Comparison of ENCODE assay signal across 16 cellular contexts in the genomic region with DNA sequence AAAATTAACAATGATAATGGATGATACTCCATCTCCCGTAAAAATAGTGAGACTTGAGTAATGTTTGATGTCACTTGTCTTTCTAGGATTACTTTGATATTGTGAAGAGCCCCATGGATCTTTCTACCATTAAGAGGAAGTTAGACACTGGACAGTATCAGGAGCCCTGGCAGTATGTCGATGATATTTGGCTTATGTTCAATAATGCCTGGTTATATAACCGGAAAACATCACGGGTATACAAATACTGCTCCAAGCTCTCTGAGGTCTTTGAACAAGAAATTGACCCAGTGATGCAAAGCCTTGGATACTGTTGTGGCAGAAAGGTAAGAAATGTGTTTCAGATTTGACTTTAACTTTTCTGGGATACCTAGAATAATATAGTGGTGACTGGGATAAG.
"Had no signal": no experiment of that assay in that cellular context is flagged by ENCODE, and none has a peak within 500 bp of the region (broad histone marks: within the 10 kb centered on the region; RNA-seq: fewer than 3 reads in every experiment).

No MANE protein-coding gene starts in this region.

- H3K4me1 Mint-ChIP-seq: endodermal cell, nephron progenitor cell had no signal

- H3K4me1 ChIP-seq: colonic mucosa, foreskin keratinocyte, tibial artery, upper lobe of right lung, vagina had no signal

- H3K27ac ChIP-seq: colonic mucosa, foreskin keratinocyte, tibial artery, upper lobe of right lung, vagina had no signal

- H3K27me3 ChIP-seq: colonic mucosa, foreskin keratinocyte, tibial artery, upper lobe of right lung, vagina had no signal

- H3K27ac Mint-ChIP-seq: endodermal cell, nephron progenitor cell had no signal

- H3K4me3 Mint-ChIP-seq: endodermal cell; naive thymus-derived CD4-positive, alpha-beta T cell; nephron progenitor cell had no signal

- DNase-seq: colonic mucosa; effector CD4-positive, alpha-beta T cell; endodermal cell; erythroblast; foreskin keratinocyte; kidney; left cardiac atrium; mammary epithelial cell; naive thymus-derived CD4-positive, alpha-beta T cell; nephron progenitor cell; stimulated activated CD4-positive, alpha-beta T cell treated with anti-CD3 and anti-CD28 coated beads, Interleukin-2, amount 100 ng/mL, for 48 hours; stimulated activated naive CD8-positive, alpha-beta T cell treated with anti-CD3 and anti-CD28 coated beads, Interleukin-15, Interleukin-2, amounts not matched to agents 100 U/mL and 50 U/mL, for 24 hours; tibial artery; upper lobe of right lung had no signal

- H3K9me3 ChIP-seq: colonic mucosa, tibial artery, upper lobe of right lung, vagina had no signal

- H3K27me3 Mint-ChIP-seq: naive thymus-derived CD4-positive, alpha-beta T cell had no signal

- H3K9me3 Mint-ChIP-seq: endodermal cell, nephron progenitor cell had no signal

- H3K4me3 ChIP-seq: colonic mucosa, smooth muscle cell, tibial artery, upper lobe of right lung, vagina had no signal

- ATAC-seq: foreskin keratinocyte; naive thymus-derived CD4-positive, alpha-beta T cell; stimulated activated naive CD8-positive, alpha-beta T cell treated with anti-CD3 and anti-CD28 coated beads, Interleukin-15, Interleukin-2, amounts not matched to agents 100 U/mL and 50 U/mL, for 24 hours; upper lobe of right lung had no signal
